Comparison of ENCODE assay signal across 10 cellular contexts in the genomic region with DNA sequence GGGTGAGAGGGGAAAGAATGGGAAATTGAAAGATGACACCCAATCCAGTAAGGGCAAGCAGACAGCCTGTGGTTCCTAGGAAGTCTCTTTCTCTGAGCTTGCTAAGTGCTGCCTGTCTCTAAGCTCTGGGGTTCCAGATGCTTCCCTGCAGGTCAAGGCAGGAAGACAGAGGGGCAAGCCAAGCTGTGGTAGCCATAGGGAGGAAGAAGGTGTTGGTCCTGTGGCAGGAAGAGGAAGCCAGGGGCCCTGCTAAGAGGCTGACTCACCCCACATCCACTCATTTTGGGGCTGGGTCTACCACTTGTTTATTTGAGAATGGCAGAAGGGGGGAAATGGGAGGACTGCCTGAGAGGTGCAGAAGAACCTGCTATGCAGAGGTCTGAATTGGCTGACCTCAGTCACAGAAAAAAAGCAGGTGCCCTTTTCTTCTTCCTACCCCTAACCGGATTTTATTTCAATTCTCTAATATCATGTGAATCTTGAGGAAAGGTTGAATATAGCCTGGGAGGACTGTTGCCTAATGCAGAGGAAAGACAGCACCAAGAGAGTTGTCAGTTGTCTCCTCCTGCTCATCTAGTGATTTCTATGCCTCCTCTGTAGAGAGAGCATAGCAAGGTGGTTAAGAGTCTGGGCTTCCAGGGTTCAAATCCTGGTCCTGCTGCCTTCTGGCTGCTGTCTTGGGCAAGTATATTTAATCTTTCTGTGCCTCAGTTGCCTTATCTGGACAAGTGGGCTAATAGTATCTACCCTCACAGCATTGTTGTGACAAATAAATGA. TPM values are rescaled to one million over a fixed set of nuclear protein-coding genes. Genes with fewer than 3 reads are reported as not detected.
A peak's percentile ranks its signal among the peaks of the same experiment; 100 is the strongest.
DNase-seq lines count a peak whose midpoint lies in the region; ATAC-seq and TF ChIP-seq lines count a peak whose summit lies in the region.
"Had no signal": no experiment of that assay in that cellular context is flagged by ENCODE, and none has a peak within 500 bp of the region (broad histone marks: within the 10 kb centered on the region; RNA-seq: fewer than 3 reads in every experiment).

No MANE protein-coding gene starts in this region.

- H3K9me3 ChIP-seq in KOPT-K1 (ENCODE audit: insufficient read depth, low read length, poor library complexity, severe bottlenecking) (peaks cover 13% of the 10 kb centered on the region), colonic mucosa (no peaks in the 10 kb centered on the region)

- intact Hi-C loops in colonic mucosa (cut with DNase I) = no loop called here

- H3K4me1 Mint-ChIP-seq in activated naive CD4-positive, alpha-beta T cell treated with anti-CD3 and anti-CD28 coated beads, Interleukin-2, amount 10 ng/mL, durations not matched to agents 7 days and 5 days = peaks cover 78% of the 10 kb centered on the region
- H3K4me1 Mint-ChIP-seq in natural killer cell treated with Interleukin-12 subunit alpha and Interleukin-12 subunit beta and Interleukin-15 and Interleukin-18, amount 100 ng/mL, for 72 hours (ENCODE audit: low read depth in 2 of 2) = peaks cover 73 to 83% of the 10 kb centered on the region in 2 donors

- ATAC-seq in natural killer cell treated with Interleukin-12 subunit alpha and Interleukin-12 subunit beta and Interleukin-15 and Interleukin-18, amount 100 ng/mL, for 72 hours = peak; percentile 22 to 63
- no peak for ATAC-seq in HG03196 (IDR thresholded peaks at IDR 0.05; ENCODE audit: unreplicated experiment)
- ATAC-seq: K562; stimulated activated memory B cell treated with anti-CD40 and anti-IgM and Interleukin-4, amounts not matched to agents 10 μg/mL and 1 μg/mL and 100 μg/mL, for 72 hours had no signal

- no peak overlapping the region for H3K9ac ChIP-seq in colonic mucosa (ENCODE audit: low read depth in 2 of 2, low read length in 2 of 2)

- peaks cover 5% of the 10 kb centered on the region for H3K4me1 ChIP-seq in colonic mucosa

- H3K4me3 ChIP-seq in colonic mucosa = no peak overlapping the region
- H3K4me3 ChIP-seq: K562 had no signal

- DNase-seq in CMK (ENCODE audit: low read depth) (peak; percentile 48), foreskin melanocyte (no peak), colonic mucosa (no peak), NCI-H1694 treated with DMSO at 0.1 percent for 48 hours (lab: John Stamatoyannopoulos, UW) (no peak)
- DNase-seq in activated naive CD4-positive, alpha-beta T cell treated with anti-CD3 and anti-CD28 coated beads, Interleukin-2, amount 10 ng/mL, durations not matched to agents 7 days and 5 days = peak; percentile 62
- DNase-seq in natural killer cell treated with Interleukin-12 subunit alpha and Interleukin-12 subunit beta and Interleukin-15 and Interleukin-18, amount 100 ng/mL, for 72 hours (ENCODE audit: low spot score) = peak; percentile 78

- no peak for TF ChIP-seq CTCF in colonic mucosa (IDR thresholded peaks at IDR 0.05)

- H3K27ac ChIP-seq in KOPT-K1 (ENCODE audit: low read depth, low read length, poor library complexity, severe bottlenecking) (peak overlapping the region; percentile 29), colonic mucosa (no peak overlapping the region)

- peak overlapping the region; percentile 86 for H3K4me3 Mint-ChIP-seq in activated naive CD4-positive, alpha-beta T cell treated with anti-CD3 and anti-CD28 coated beads, Interleukin-2, amount 10 ng/mL, durations not matched to agents 7 days and 5 days
- H3K4me3 Mint-ChIP-seq in natural killer cell treated with Interleukin-12 subunit alpha and Interleukin-12 subunit beta and Interleukin-15 and Interleukin-18, amount 100 ng/mL, for 72 hours = peak overlapping the region; percentile 89

- CTCF ChIA-PET in activated naive CD4-positive, alpha-beta T cell treated with anti-CD3 and anti-CD28 coated beads, Interleukin-2, amount 10 ng/mL, durations not matched to agents 7 days and 5 days (lab: Charles Lee) = interaction anchor here (0.5 to 1.9 kb wide), 4 partner anchors 13 to 182 kb away, joined by 3 to 6 read pairs (median 4); no protein-coding TSS in a partner anchor

- H3K36me3 Mint-ChIP-seq in activated naive CD4-positive, alpha-beta T cell treated with anti-CD3 and anti-CD28 coated beads, Interleukin-2, amount 10 ng/mL, durations not matched to agents 7 days and 5 days = peaks cover 27% of the 10 kb centered on the region
- peaks cover 37% of the 10 kb centered on the region for H3K36me3 Mint-ChIP-seq in natural killer cell treated with Interleukin-12 subunit alpha and Interleukin-12 subunit beta and Interleukin-15 and Interleukin-18, amount 100 ng/mL, for 72 hours
- H3K36me3 Mint-ChIP-seq: stimulated activated memory B cell treated with anti-CD40 and anti-IgM and Interleukin-4, amounts not matched to agents 10 μg/mL and 1 μg/mL and 100 μg/mL, for 72 hours had no signal

- H3K36me3 ChIP-seq in KOPT-K1 (ENCODE audit: insufficient read depth, low read length) (no peaks in the 10 kb centered on the region), colonic mucosa (no peaks in the 10 kb centered on the region)

- H3K27ac Mint-ChIP-seq in activated naive CD4-positive, alpha-beta T cell treated with anti-CD3 and anti-CD28 coated beads, Interleukin-2, amount 10 ng/mL, durations not matched to agents 7 days and 5 days = peak overlapping the region; percentile 78
- H3K27ac Mint-ChIP-seq in natural killer cell treated with Interleukin-12 subunit alpha and Interleukin-12 subunit beta and Interleukin-15 and Interleukin-18, amount 100 ng/mL, for 72 hours = peak overlapping the region; percentile 99 to 100

- H3K27me3 ChIP-seq in colonic mucosa = peaks cover 36% of the 10 kb centered on the region

- peaks cover 37% of the 10 kb centered on the region for H3K27me3 Mint-ChIP-seq in activated naive CD4-positive, alpha-beta T cell treated with anti-CD3 and anti-CD28 coated beads, Interleukin-2, amount 10 ng/mL, durations not matched to agents 7 days and 5 days
- H3K27me3 Mint-ChIP-seq in natural killer cell treated with Interleukin-12 subunit alpha and Interleukin-12 subunit beta and Interleukin-15 and Interleukin-18, amount 100 ng/mL, for 72 hours = no peaks in the 10 kb centered on the region

- peaks cover 2% of the 10 kb centered on the region for H3K9me3 Mint-ChIP-seq in activated naive CD4-positive, alpha-beta T cell treated with anti-CD3 and anti-CD28 coated beads, Interleukin-2, amount 10 ng/mL, durations not matched to agents 7 days and 5 days
- H3K9me3 Mint-ChIP-seq in natural killer cell treated with Interleukin-12 subunit alpha and Interleukin-12 subunit beta and Interleukin-15 and Interleukin-18, amount 100 ng/mL, for 72 hours = no peaks in the 10 kb centered on the region
- H3K9me3 Mint-ChIP-seq: stimulated activated memory B cell treated with anti-CD40 and anti-IgM and Interleukin-4, amounts not matched to agents 10 μg/mL and 1 μg/mL and 100 μg/mL, for 72 hours had no signal

RNA-seq across cellular contexts. Expression of gene HOPX, which starts 27.4 kb away (rescaled TPM):
- 100 to 1,000 TPM; 100 to 281 TPM for total RNA-seq in natural killer cell treated with Interleukin-12 subunit alpha and Interleukin-12 subunit beta and Interleukin-15 and Interleukin-18, amount 100 ng/mL, for 72 hours
- total RNA-seq in colonic mucosa = 1 to 10 TPM; 1.5 to 5.7 TPM

Comparison
In these comparisons a context has a peak if more than half of its experiments do, and no peak if none do; other contexts are left out.
1. DNase-seq: peak in CMK (single experiment), activated naive CD4-positive, alpha-beta T cell treated with anti-CD3 and anti-CD28 coated beads, Interleukin-2, amount 10 ng/mL, durations not matched to agents 7 days and 5 days (single experiment) and natural killer cell treated with Interleukin-12 subunit alpha and Interleukin-12 subunit beta and Interleukin-15 and Interleukin-18, amount 100 ng/mL, for 72 hours (single experiment); none in foreskin melanocyte (single experiment), colonic mucosa (single experiment) and NCI-H1694 treated with DMSO at 0.1 percent for 48 hours (single experiment).
2. RNA of gene HOPX, which starts 27.4 kb away (total RNA-seq): 100 to 281 TPM in natural killer cell treated with Interleukin-12 subunit alpha and Interleukin-12 subunit beta and Interleukin-15 and Interleukin-18, amount 100 ng/mL, for 72 hours; 1.5 to 5.7 TPM in colonic mucosa; every median in the first group is over 10 times any median in the second.